Comparison of ENCODE assay signal across 29 cellular contexts in the genomic region with DNA sequence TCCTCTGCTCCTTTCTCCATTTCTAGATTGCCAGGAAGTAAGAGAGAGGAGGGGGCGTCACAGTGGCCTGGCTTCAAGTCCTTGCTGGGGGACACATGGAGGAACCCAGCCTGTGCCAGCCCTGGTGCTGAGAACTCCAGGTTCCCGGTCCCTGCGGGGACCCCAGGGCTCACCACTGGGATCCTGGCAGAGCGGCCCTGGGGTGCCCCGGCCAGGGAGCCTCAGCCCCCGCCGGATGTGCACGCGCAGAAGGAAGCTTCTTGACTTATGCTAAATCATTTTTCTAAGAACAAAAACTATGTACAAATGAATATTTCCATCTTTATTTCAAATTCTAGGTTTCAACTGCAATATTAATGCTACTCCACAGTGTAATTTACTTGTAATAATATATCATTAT.
"Had no signal": no experiment of that assay in that cellular context is flagged by ENCODE, and none has a peak within 500 bp of the region (broad histone marks: within the 10 kb centered on the region; RNA-seq: fewer than 3 reads in every experiment).

No MANE protein-coding gene starts in this region.

- H3K9me3 ChIP-seq: heart left ventricle, left lung, lower lobe of right lung, pancreas, prostate gland, suprapubic skin, thoracic aorta, tibial artery, uterus had no signal

- H3K36me3 Mint-ChIP-seq: immature natural killer cell; naive thymus-derived CD8-positive, alpha-beta T cell; stimulated activated naive B cell treated with anti-CD40 and anti-IgM and Interleukin-4, amounts not matched to agents 10 μg/mL and 1 μg/mL and 100 μg/mL, for 72 hours had no signal

- DNase-seq: heart left ventricle; hypothalamus; immature natural killer cell; kidney; left colon; left lung; lower lobe of right lung; mammary epithelial cell; naive thymus-derived CD8-positive, alpha-beta T cell; nucleus accumbens; pancreas; posterior cingulate gyrus; retina; stimulated activated CD4-positive, alpha-beta T cell treated with anti-CD3 and anti-CD28 coated beads, Interleukin-12 subunit alpha, Interleukin-12 subunit beta, amount 100 ng/mL, for 4 hours; stimulated activated CD4-positive, alpha-beta T cell treated with anti-CD3 and anti-CD28 coated beads, Interleukin-15, amount 100 ng/mL, for 24 hours; stimulated activated CD4-positive, alpha-beta T cell treated with anti-CD3 and anti-CD28 coated beads, Interleukin-2, amount 100 ng/mL, for 24 hours; stimulated activated CD4-positive, alpha-beta T cell treated with anti-CD3 and anti-CD28 coated beads, Interleukin-4, amount 100 ng/mL, for 1 hour; stimulated activated naive B cell treated with anti-CD40 and anti-IgM and Interleukin-4, amounts not matched to agents 10 μg/mL and 1 μg/mL and 100 μg/mL, for 72 hours; uterus had no signal

- ATAC-seq: heart left ventricle; left colon; left lung; lower lobe of right lung; naive thymus-derived CD8-positive, alpha-beta T cell; pancreas; right cardiac atrium; sciatic nerve; stimulated activated naive B cell treated with anti-CD40 and anti-IgM and Interleukin-4, amounts not matched to agents 10 μg/mL and 1 μg/mL and 100 μg/mL, for 72 hours had no signal

- H3K36me3 ChIP-seq: heart left ventricle, left lung, lower lobe of right lung, pancreas, prostate gland, suprapubic skin, thoracic aorta, tibial artery, uterus had no signal

- H3K27ac Mint-ChIP-seq: immature natural killer cell; naive thymus-derived CD8-positive, alpha-beta T cell; nephron; stimulated activated naive B cell treated with anti-CD40 and anti-IgM and Interleukin-4, amounts not matched to agents 10 μg/mL and 1 μg/mL and 100 μg/mL, for 72 hours; stimulated activated naive CD8-positive, alpha-beta T cell treated with anti-CD3 and anti-CD28 coated beads, Interleukin-15, Interleukin-2, amounts not matched to agents 100 ng/mL and 50 ng/mL, for 24 hours; type B pancreatic cell had no signal

- H3K4me1 ChIP-seq: left lung, pancreas, prostate gland, tibial artery, uterus had no signal

- H3K27me3 Mint-ChIP-seq: type B pancreatic cell had no signal

- H3K27ac ChIP-seq: heart left ventricle, left lung, lower lobe of right lung, pancreas, prostate gland, skin epidermis, suprapubic skin, thoracic aorta, tibial artery, uterus had no signal

- H3K4me1 Mint-ChIP-seq: immature natural killer cell; naive thymus-derived CD8-positive, alpha-beta T cell had no signal

- H3K27me3 ChIP-seq: heart left ventricle, left lung, pancreas, suprapubic skin, tibial artery, uterus had no signal

- H3K9me3 Mint-ChIP-seq: immature natural killer cell; stimulated activated naive CD8-positive, alpha-beta T cell treated with anti-CD3 and anti-CD28 coated beads, Interleukin-15, Interleukin-2, amounts not matched to agents 100 ng/mL and 50 ng/mL, for 24 hours; type B pancreatic cell had no signal

- H3K4me3 Mint-ChIP-seq: immature natural killer cell; naive thymus-derived CD8-positive, alpha-beta T cell; nephron; stimulated activated naive B cell treated with anti-CD40 and anti-IgM and Interleukin-4, amounts not matched to agents 10 μg/mL and 1 μg/mL and 100 μg/mL, for 72 hours; stimulated activated naive CD8-positive, alpha-beta T cell treated with anti-CD3 and anti-CD28 coated beads, Interleukin-15, Interleukin-2, amounts not matched to agents 100 ng/mL and 50 ng/mL, for 24 hours; type B pancreatic cell had no signal

- H3K4me3 ChIP-seq: heart left ventricle, left lung, lower lobe of right lung, pancreas, prostate gland, skin epidermis, suprapubic skin, thoracic aorta, tibial artery, uterus had no signal
